In genomic region chrX:49190783-49191032, GRCh38 we compare ENCODE assay signal across 1 cellular context.
A peak's percentile ranks its signal among the peaks of the same experiment; 100 is the strongest.
TF ChIP-seq lines count a peak whose summit lies in the region.

No MANE protein-coding gene starts in this region.

TF ChIP-seq in GM12878, 131 proteins besides CTCF, POLR2A, EP300 and RAD21:
- peak; percentile 68 for TF ChIP-seq EED (IDR thresholded peaks at IDR 0.05; ENCODE audit: low read depth)
- 0 out of 2 replicates have a peak, but pooled peaks have one; percentile 21 for TF ChIP-seq SMAD5 (IDR thresholded peaks at IDR 0.05; ENCODE audit: low read depth)
- TF ChIP-seq MXI1 (IDR thresholded peaks at IDR 0.05; ENCODE audit: low read depth, low read length) = peak; percentile 23; the same call in 1 of the 2 replicates
- TF ChIP-seq RELB (IDR thresholded peaks at IDR 0.05; ENCODE audit: low read depth) = peak; percentile 78; the same call in 1 of the 2 replicates
- no peak for TF ChIP-seq ZSCAN29 (IDR thresholded peaks at IDR 0.05)
- peak; percentile 82 to 90 for TF ChIP-seq IKZF2 (IDR thresholded peaks at IDR 0.05)
- no peak for TF ChIP-seq IRF3 (IDR thresholded peaks at IDR 0.05)
- TF ChIP-seq IRF5 (IDR thresholded peaks at IDR 0.05; ENCODE audit: borderline replicate concordance) = no peak
- no peak for TF ChIP-seq USF1 (IDR thresholded peaks at IDR 0.05; ENCODE audit: borderline replicate concordance, extremely low read length, insufficient read depth, low read depth, low read length)
- peak; percentile 86 for TF ChIP-seq IKZF1 (conservative IDR thresholded peaks at IDR 0.05)
